In the genomic region with DNA sequence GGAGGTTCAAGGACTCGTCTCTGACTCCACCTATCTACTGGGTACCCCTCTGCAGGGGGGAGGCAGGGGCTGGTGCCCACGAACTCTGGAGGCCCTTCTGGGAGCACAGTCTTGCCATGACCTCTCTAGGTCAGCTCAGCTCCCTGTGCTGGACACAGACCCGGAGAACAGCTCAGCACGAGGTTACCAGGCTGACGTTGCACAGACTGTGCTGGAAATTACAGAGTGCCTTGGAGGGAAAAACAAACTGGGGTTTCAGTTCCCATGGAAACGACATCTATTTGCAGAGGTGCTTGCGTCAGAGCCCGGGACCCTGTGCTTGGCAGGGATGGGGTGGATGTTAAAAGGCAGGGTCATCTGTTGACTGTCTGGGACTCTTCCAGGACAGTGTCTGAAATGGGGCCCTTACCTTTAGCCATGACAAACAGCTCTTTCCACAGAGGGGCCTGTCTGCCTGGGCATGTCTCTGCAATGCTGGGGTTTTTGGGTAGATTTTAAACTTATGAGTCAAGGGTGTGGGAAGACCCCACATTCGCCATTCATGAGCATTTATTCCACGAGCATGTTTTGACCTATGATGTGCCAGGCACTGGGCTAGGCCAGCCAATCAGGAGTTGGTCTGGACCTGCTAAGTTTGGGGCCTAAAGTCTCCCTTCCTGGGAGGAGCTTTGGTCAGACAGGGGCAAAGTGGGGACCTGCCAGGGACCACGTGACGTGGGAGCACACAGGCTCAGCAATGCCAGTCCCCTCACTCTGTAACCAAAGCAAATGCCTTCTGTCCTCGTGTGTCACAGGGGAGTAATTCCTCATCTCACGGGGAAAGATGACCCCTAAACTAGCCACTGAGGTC, we compare ENCODE assay signal across 8 cellular contexts. TPM values are rescaled to one million over a fixed set of nuclear protein-coding genes. Genes with fewer than 3 reads are reported as not detected.
DNase-seq lines count a peak whose midpoint lies in the region; ATAC-seq, FAIRE-seq and TF ChIP-seq lines count a peak whose summit lies in the region.

No MANE protein-coding gene starts in this region.

- no peak overlapping the region for H3K4me3 ChIP-seq in pancreas

- ATAC-seq in GM18907 (IDR thresholded peaks at IDR 0.05; ENCODE audit: unreplicated experiment) (peak; percentile 57), HG03439 (IDR thresholded peaks at IDR 0.05; ENCODE audit: unreplicated experiment) (peak; percentile 69), pancreas (peak in 3 of 4 donors; percentile 39 to 79 (median 70)), GM18861 (IDR thresholded peaks at IDR 0.05; ENCODE audit: unreplicated experiment) (no peak)
- ATAC-seq in activated T-cell treated with anti-CD3 and anti-CD28 coated beads, Interleukin-2, amount 50 U/mL, for 4 hours: peak; percentile 58 to 68

- peaks cover 88% of the 10 kb centered on the region for H3K4me1 Mint-ChIP-seq in activated T-cell treated with anti-CD3 and anti-CD28 coated beads, Interleukin-2, amount 50 U/mL, for 4 hours (ENCODE audit: low read depth)

- no peaks in the 10 kb centered on the region for H3K9me3 ChIP-seq in pancreas

- H3K36me3 Mint-ChIP-seq in activated T-cell treated with anti-CD3 and anti-CD28 coated beads, Interleukin-2, amount 50 U/mL, for 4 hours (ENCODE audit: insufficient read depth): no peaks in the 10 kb centered on the region

- peaks cover 0 to 5% (median 4%) of the 10 kb centered on the region in 3 donors for H3K4me1 ChIP-seq in pancreas

- intact Hi-C loops in pancreas (cut with DNase I): no loop called here

- H3K27me3 ChIP-seq in pancreas: no peaks in the 10 kb centered on the region

- 54 to 56% methylated on average over 14 of the region's 14 CpGs for WGBS in pancreas, 2 donors

- peak overlapping the region; percentile 35 for H3K4me3 Mint-ChIP-seq in activated T-cell treated with anti-CD3 and anti-CD28 coated beads, Interleukin-2, amount 50 U/mL, for 4 hours

- TF ChIP-seq CTCF in pancreas (IDR thresholded peaks at IDR 0.05): no peak

- H3K9me3 Mint-ChIP-seq in activated T-cell treated with anti-CD3 and anti-CD28 coated beads, Interleukin-2, amount 50 U/mL, for 4 hours: no peaks in the 10 kb centered on the region

- no peaks in the 10 kb centered on the region for H3K36me3 ChIP-seq in pancreas

- no peak for FAIRE-seq in pancreas (lab: Jason Lieb, UNC)

- no peak for DNase-seq in activated T-cell treated with anti-CD3 and anti-CD28 coated beads, Interleukin-2, amount 50 U/mL, for 4 hours
- DNase-seq in fibroblast of the conjunctiva (ENCODE audit: low read depth): peak; percentile 99
- peak; percentile 38 to 56 (median 44) for DNase-seq in pancreas
- no peak for DNase-seq in NCI-H2107 treated with DMSO at 0.1 percent for 48 hours (lab: John Stamatoyannopoulos, UW; ENCODE audit: unreplicated experiment)
- DNase-seq in AML-193 (lab: John Stamatoyannopoulos, UW): no peak

- no peaks in the 10 kb centered on the region for H3K27me3 Mint-ChIP-seq in activated T-cell treated with anti-CD3 and anti-CD28 coated beads, Interleukin-2, amount 50 U/mL, for 4 hours (ENCODE audit: low read depth)

- peak overlapping the region; percentile 56 to 76 (median 64) for H3K27ac ChIP-seq in pancreas

RNA-seq across cellular contexts. Expression of a gene that starts 22.5 kb away (rescaled TPM):
- total RNA-seq in activated T-cell treated with anti-CD3 and anti-CD28 coated beads, Interleukin-2, amount 50 U/mL, for 4 hours: 100 to 1,000 TPM in 2 of 3 donors, 10 to 100 TPM in 1; 77.3 to 109 (median 108) TPM
- total RNA-seq in pancreas: under 1 TPM in 3 of 6 donors, not detected in 3; 0.09 to 0.82 (median 0.09) TPM
- under 1 TPM; 0.07 to 0.08 TPM for polyA plus RNA-seq in pancreas

RNA-seq across cellular contexts. Expression of a gene that starts 41.4 kb away (rescaled TPM):
- total RNA-seq in activated T-cell treated with anti-CD3 and anti-CD28 coated beads, Interleukin-2, amount 50 U/mL, for 4 hours: 1 to 10 TPM; 3.9 to 4.7 (median 4.1) TPM
- under 1 TPM in 2 of 6 donors, not detected in 4; 0.16 to 0.24 TPM for total RNA-seq in pancreas
- not detected for polyA plus RNA-seq in pancreas

Comparison
In these comparisons a context has a peak if more than half of its experiments do, and no peak if none do; other contexts are left out.
1. DNase-seq: peak in fibroblast of the conjunctiva (single experiment) and pancreas (6 of 6); none in activated T-cell treated with anti-CD3 and anti-CD28 coated beads, Interleukin-2, amount 50 U/mL, for 4 hours (single experiment), NCI-H2107 treated with DMSO at 0.1 percent for 48 hours (single experiment) and AML-193 (0 of 2).
2. RNA of a gene that starts 22.5 kb away (total RNA-seq): 77.3 to 109 TPM in activated T-cell treated with anti-CD3 and anti-CD28 coated beads, Interleukin-2, amount 50 U/mL, for 4 hours; 0.09 to 0.82 TPM in pancreas; every median in the first group is over 10 times any median in the second.